ENCODE assay signal across 8 cellular contexts in genomic region chr2:28594369-28595108, GRCh38.
DNase-seq lines count a peak whose midpoint lies in the region; ATAC-seq and TF ChIP-seq lines count a peak whose summit lies in the region.

No MANE protein-coding gene starts in this region.

- TF ChIP-seq RAD21 in Ishikawa (IDR thresholded peaks at IDR 0.05; ENCODE audit: low read depth), result peak; percentile 94

- no peaks in the 10 kb centered on the region for H3K9me3 ChIP-seq in OCI-LY1 (ENCODE audit: low read length)

- no peak for TF ChIP-seq EP300 in Ishikawa (IDR thresholded peaks at IDR 0.05; ENCODE audit: borderline replicate concordance)

- no peaks in the 10 kb centered on the region for H3K27me3 ChIP-seq in OCI-LY1 (ENCODE audit: insufficient read depth, low read length)

- H3K27ac ChIP-seq in OCI-LY1 (ENCODE audit: low read depth, low read length, poor library complexity, severe bottlenecking), result no peak overlapping the region

- H3K4me1 ChIP-seq in OCI-LY1 (ENCODE audit: insufficient read depth, low read length, severe bottlenecking), result no peaks in the 10 kb centered on the region

- no peak overlapping the region for H3K4me3 ChIP-seq in OCI-LY1 (ENCODE audit: low read depth, low read length, poor library complexity, severe bottlenecking)
- peak overlapping the region; percentile 4 for H3K4me3 ChIP-seq in epithelial cell of esophagus (ENCODE audit: low read length)

- peak; percentile 75 for ATAC-seq in GM18907 (IDR thresholded peaks at IDR 0.05; ENCODE audit: unreplicated experiment)

- peak; percentile 93 for DNase-seq in A172 (ENCODE audit: low spot score)
- peak; percentile 89 for DNase-seq in activated CD8-positive, alpha-beta memory T cell treated with anti-CD3 and anti-CD28 coated beads, Interleukin-2, amount 50 U/mL, for 4 hours
- DNase-seq in epithelial cell of esophagus (ENCODE audit: low read depth), result peak; percentile 96
- DNase-seq in middle frontal gyrus (ENCODE audit: extremely low spot score, low spot score), result peak; percentile 68
- peak; percentile 63 to 69 for DNase-seq in stimulated activated CD8-positive, alpha-beta memory T cell treated with anti-CD3 and anti-CD28 coated beads, Interleukin-15, amount 100 ng/mL, for 48 hours (ENCODE audit: low read depth in 2 of 2)

- H3K79me2 ChIP-seq in OCI-LY1 (ENCODE audit: insufficient read depth, low read length), result no peaks in the 10 kb centered on the region

- no peaks in the 10 kb centered on the region for H3K9me2 ChIP-seq in OCI-LY1 (ENCODE audit: low read depth, low read length)

- no peak overlapping the region for H3K4me2 ChIP-seq in OCI-LY1 (ENCODE audit: low read length)

- H3F3A ChIP-seq in OCI-LY1 (ENCODE audit: insufficient read depth, low read length), result no peaks in the 10 kb centered on the region

- H2AFZ ChIP-seq in OCI-LY1 (ENCODE audit: low read length), result no peak overlapping the region

- H3K9ac ChIP-seq in OCI-LY1 (ENCODE audit: low read length), result no peak overlapping the region

- peak; percentile 86 for TF ChIP-seq CTCF in OCI-LY1 (IDR thresholded peaks at IDR 0.05; ENCODE audit: low read length)
- TF ChIP-seq CTCF in epithelial cell of esophagus (IDR thresholded peaks at IDR 0.05; ENCODE audit: insufficient read depth, low read depth, low read length, missing control alignments), result peak; percentile 86

- H3K36me3 ChIP-seq in OCI-LY1 (ENCODE audit: insufficient read depth, low read length), result no peaks in the 10 kb centered on the region

- H4K20me1 ChIP-seq in OCI-LY1 (ENCODE audit: insufficient read depth, low read length), result no peaks in the 10 kb centered on the region

TF ChIP-seq in Ishikawa, 13 proteins besides CTCF, POLR2A, EP300 and RAD21:
- TF ChIP-seq YY1 (IDR thresholded peaks at IDR 0.05; ENCODE audit: low read depth) (0 out of 2 replicates have a peak, but pooled peaks have one; percentile 46), MAX (IDR thresholded peaks at IDR 0.05) (peak; percentile 43; the same call in 1 of the 2 replicates), FOXM1 (IDR thresholded peaks at IDR 0.05; ENCODE audit: borderline replicate concordance, low read depth) (no peak), ZBTB7A (IDR thresholded peaks at IDR 0.05; ENCODE audit: low read depth) (no peak), TCF12 (IDR thresholded peaks at IDR 0.05; ENCODE audit: low read depth) (0 out of 2 replicates have a peak, but pooled peaks have one; percentile 16)
